ENCODE assay signal across 33 cellular contexts in the genomic region with DNA sequence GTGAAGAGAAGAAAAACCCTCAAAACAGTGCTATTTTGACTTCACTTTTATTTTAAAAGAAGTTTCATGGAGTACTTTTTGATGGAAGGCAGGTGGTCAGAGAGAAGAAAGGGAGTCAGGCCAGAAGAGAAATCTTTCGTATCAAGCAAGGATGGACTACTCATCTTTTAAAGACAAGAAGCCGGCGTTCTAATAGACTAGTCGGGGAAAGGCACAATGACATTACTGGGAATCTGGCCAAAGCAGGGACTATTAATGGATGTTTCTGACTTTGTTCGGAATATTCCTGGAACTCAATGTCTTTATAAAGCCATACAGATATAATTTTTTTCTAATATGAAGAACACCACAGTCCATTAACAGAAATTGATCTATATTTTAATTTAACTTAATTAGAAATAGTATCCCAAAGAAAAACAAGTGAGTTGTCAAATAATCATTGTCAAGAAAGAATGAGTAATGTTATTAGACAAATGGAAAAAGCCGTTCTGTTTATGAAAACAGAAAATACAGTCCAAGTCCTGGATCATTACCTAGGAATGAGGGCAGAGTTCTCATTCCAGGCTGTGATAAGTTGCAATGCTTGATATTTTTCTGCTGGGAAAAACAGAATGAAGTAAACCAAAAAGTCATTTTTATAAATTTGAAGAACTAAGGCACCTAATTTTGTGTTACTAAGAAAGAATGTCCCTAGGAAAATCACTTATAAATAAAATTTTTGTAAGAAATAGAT. TPM values are rescaled to one million over a fixed set of nuclear protein-coding genes. Genes with fewer than 3 reads are reported as not detected.
DNase-seq lines count a peak whose midpoint lies in the region; ATAC-seq and TF ChIP-seq lines count a peak whose summit lies in the region.
"Had no signal": no experiment of that assay in that cellular context is flagged by ENCODE, and none has a peak within 500 bp of the region (broad histone marks: within the 10 kb centered on the region; RNA-seq: fewer than 3 reads in every experiment).

No MANE protein-coding gene starts in this region.

- no peak for TF ChIP-seq CTCF in choroid plexus epithelial cell (conservative IDR thresholded peaks at IDR 0.05; ENCODE audit: low read depth, low read length)
- no peak for TF ChIP-seq CTCF in heart right ventricle (IDR thresholded peaks at IDR 0.05)
- no peak for TF ChIP-seq CTCF in foreskin keratinocyte (conservative IDR thresholded peaks at IDR 0.05)

- H3K4me1 ChIP-seq in heart right ventricle: peaks cover 6 to 63% (median 27%) of the 10 kb centered on the region in 9 donors
- no peaks in the 10 kb centered on the region for H3K4me1 ChIP-seq in foreskin keratinocyte
- H3K4me1 ChIP-seq: body of pancreas, psoas muscle, SJCRH30 had no signal

- H3K27me3 ChIP-seq in heart right ventricle (no peaks in the 10 kb centered on the region), foreskin keratinocyte (peaks cover 11% of the 10 kb centered on the region)
- H3K27me3 ChIP-seq: body of pancreas, SJCRH30 had no signal

- no peaks in the 10 kb centered on the region for H3K36me3 ChIP-seq in heart right ventricle
- H3K36me3 ChIP-seq: SJCRH30 had no signal

- intact Hi-C loops in heart right ventricle (cut with DNase I) (no loop called here), sciatic nerve (cut with DNase I) (no loop called here)

- H3K4me3 ChIP-seq in choroid plexus epithelial cell (ENCODE audit: low read depth, low read length): no peak overlapping the region
- H3K4me3 ChIP-seq in heart right ventricle: no peak overlapping the region
- H3K4me3 ChIP-seq: body of pancreas, GM23338, psoas muscle, SJCRH30 had no signal

- H3K27ac ChIP-seq in heart right ventricle (peak overlapping the region; percentile 21 to 77 (median 62)), foreskin keratinocyte (no peak overlapping the region)
- H3K27ac ChIP-seq: body of pancreas, psoas muscle, SJCRH30, VCaP had no signal

- DNase-seq in AG20443 (ENCODE audit: low spot score) (peak; percentile 46), choroid plexus epithelial cell (ENCODE audit: low read depth) (peak; percentile 18), heart right ventricle (peak in 1 of 2 donors; percentile 48), sciatic nerve (ENCODE audit: low spot score) (no peak), NCI-H146 (lab: John Stamatoyannopoulos, UW) (no peak), foreskin keratinocyte (no peak)
- DNase-seq: activated CD4-positive, alpha-beta T cell treated with anti-CD3 and anti-CD28 coated beads for 4 hours; activated T-cell treated with anti-CD3 and anti-CD28 coated beads, Interleukin-2, amount 50 U/mL, for 4 hours; AML-193; body of pancreas; Calu3; CD4-positive, CD25-positive, alpha-beta regulatory T cell; cerebellar nuclear complex; DND-41; GF-D8; Kasumi-1; NCI-H1436 treated with DMSO at 0.1 percent for 48 hours; NCI-H2107; NCI-H748 treated with DMSO at 0.1 percent for 48 hours; occipital lobe; psoas muscle; SJCRH30; T1000 had no signal

- 15 to 27% methylated on average over 6 of the region's 6 CpGs for WGBS in heart right ventricle, 2 donors

- ATAC-seq in heart right ventricle (peak in 6 of 8 donors; percentile 39 to 79 (median 50)), sciatic nerve (peak; percentile 63), foreskin keratinocyte (no peak), GM21390 (IDR thresholded peaks at IDR 0.05; ENCODE audit: unreplicated experiment) (no peak), GM18498 (IDR thresholded peaks at IDR 0.05; ENCODE audit: unreplicated experiment) (no peak)
- ATAC-seq: activated T-cell treated with anti-CD3 and anti-CD28 coated beads, Interleukin-2, amount 50 U/mL, for 4 hours; body of pancreas; GM23338; natural killer cell treated with Interleukin-12 subunit alpha and Interleukin-12 subunit beta and Interleukin-15 and Interleukin-18, amount 100 ng/mL, for 72 hours; psoas muscle; stimulated activated memory B cell treated with anti-CD40 and anti-IgM and Interleukin-4, amounts not matched to agents 10 μg/mL and 1 μg/mL and 100 μg/mL, for 72 hours had no signal

- no peaks in the 10 kb centered on the region for H3K9me3 ChIP-seq in heart right ventricle
- H3K9me3 ChIP-seq: body of pancreas, psoas muscle, SJCRH30 had no signal

RNA-seq across cellular contexts. Expression of a gene that starts 23.7 kb away (rescaled TPM):
- total RNA-seq in heart right ventricle: 100 to 1,000 TPM in 3 of 10 donors, 10 to 100 TPM in 7; 49.9 to 143 (median 69.6) TPM
- 10 to 100 TPM; 57.8 to 74.5 TPM for polyA plus RNA-seq in heart right ventricle
- 22.6 TPM for total RNA-seq in sciatic nerve
- total RNA-seq in foreskin keratinocyte: 3.0 and 3.7 TPM in 2 replicates
- 2.4 and 3.3 TPM in 2 replicates for polyA plus RNA-seq in foreskin keratinocyte
- total RNA-seq: CD4-positive, CD25-positive, alpha-beta regulatory T cell; lung microvascular endothelial cell; natural killer cell treated with Interleukin-12 subunit alpha and Interleukin-12 subunit beta and Interleukin-15 and Interleukin-18, amount 100 ng/mL, for 72 hours had no signal
- polyA plus RNA-seq: CD4-positive, CD25-positive, alpha-beta regulatory T cell had no signal

RNA-seq across cellular contexts. Expression of a gene that starts 50.9 kb away (rescaled TPM):
- 10 to 100 TPM in 9 of 10 donors, 1 to 10 TPM in 1; 9.7 to 18.4 (median 15.4) TPM for total RNA-seq in heart right ventricle
- 1 to 10 TPM; 3.9 to 5.1 TPM for polyA plus RNA-seq in heart right ventricle
- total RNA-seq in sciatic nerve: 0.13 TPM
- total RNA-seq in foreskin keratinocyte: not detected in 2 replicates
- polyA plus RNA-seq in foreskin keratinocyte: not detected in 2 replicates
- total RNA-seq: A172; activated CD8-positive, alpha-beta memory T cell treated with anti-CD3 and anti-CD28 coated beads for 36 hours; activated T-cell treated with anti-CD3 and anti-CD28 coated beads, Interleukin-2, amount 50 U/mL, for 4 hours; CD4-positive, CD25-positive, alpha-beta regulatory T cell; lung microvascular endothelial cell; natural killer cell treated with Interleukin-12 subunit alpha and Interleukin-12 subunit beta and Interleukin-15 and Interleukin-18, amount 100 ng/mL, for 72 hours; urinary bladder had no signal
- polyA plus RNA-seq: CD4-positive, CD25-positive, alpha-beta regulatory T cell had no signal

Comparison
In these comparisons a context has a peak if more than half of its experiments do, and no peak if none do; other contexts are left out.
1. DNase-seq: peak in AG20443 (single experiment) and choroid plexus epithelial cell (single experiment); none in sciatic nerve (single experiment), NCI-H146 (single experiment) and foreskin keratinocyte (0 of 2).
2. ATAC-seq: peak in heart right ventricle (6 of 8) and sciatic nerve (single experiment); none in foreskin keratinocyte (single experiment), GM21390 (single experiment) and GM18498 (single experiment).